1 cellular context compared by ENCODE assay signal in genomic region chr3:32391643-32392529, GRCh38.
TF ChIP-seq lines count a peak whose summit lies in the region.

A gene with protein sequence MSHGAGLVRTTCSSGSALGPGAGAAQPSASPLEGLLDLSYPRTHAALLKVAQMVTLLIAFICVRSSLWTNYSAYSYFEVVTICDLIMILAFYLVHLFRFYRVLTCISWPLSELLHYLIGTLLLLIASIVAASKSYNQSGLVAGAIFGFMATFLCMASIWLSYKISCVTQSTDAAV (plus strand): TSS chr3:32391853. CDS start chr3:32391907, 54 bp downstream.

TF ChIP-seq in HEK293, 187 proteins besides CTCF, POLR2A, EP300 and RAD21 (continued from another document):
- no peak for TF ChIP-seq HIC1 (tag by site-specific recombination; IDR thresholded peaks at IDR 0.05)
- peak; percentile 64 for TF ChIP-seq SP2 (tag by site-specific recombination; IDR thresholded peaks at IDR 0.05)
- no peak for TF ChIP-seq ZNF549 (tag by site-specific recombination; IDR thresholded peaks at IDR 0.05)
- no peak for TF ChIP-seq REPIN1 (tag by site-specific recombination; IDR thresholded peaks at IDR 0.05; ENCODE audit: low read depth)
- no peak for TF ChIP-seq ZNF23 (tag by site-specific recombination; IDR thresholded peaks at IDR 0.05; ENCODE audit: borderline replicate concordance)
- TF ChIP-seq SCRT2 (tag by site-specific recombination; IDR thresholded peaks at IDR 0.05), result no peak
- TF ChIP-seq BCL11A (tag by site-specific recombination; IDR thresholded peaks at IDR 0.05; ENCODE audit: low read depth), result 0 out of 2 replicates have a peak, but pooled peaks have one; percentile 54
- TF ChIP-seq, protein P1, sequence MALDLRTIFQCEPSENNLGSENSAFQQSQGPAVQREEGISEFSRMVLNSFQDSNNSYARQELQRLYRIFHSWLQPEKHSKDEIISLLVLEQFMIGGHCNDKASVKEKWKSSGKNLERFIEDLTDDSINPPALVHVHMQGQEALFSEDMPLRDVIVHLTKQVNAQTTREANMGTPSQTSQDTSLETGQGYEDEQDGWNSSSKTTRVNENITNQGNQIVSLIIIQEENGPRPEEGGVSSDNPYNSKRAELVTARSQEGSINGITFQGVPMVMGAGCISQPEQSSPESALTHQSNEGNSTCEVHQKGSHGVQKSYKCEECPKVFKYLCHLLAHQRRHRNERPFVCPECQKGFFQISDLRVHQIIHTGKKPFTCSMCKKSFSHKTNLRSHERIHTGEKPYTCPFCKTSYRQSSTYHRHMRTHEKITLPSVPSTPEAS (tag by site-specific recombination; IDR thresholded peaks at IDR 0.05), result no peak
- no peak for TF ChIP-seq SETDB1 (IDR thresholded peaks at IDR 0.05; ENCODE audit: insufficient read length, low read length)
- TF ChIP-seq ZNF514 (tag by site-specific recombination; IDR thresholded peaks at IDR 0.05), result no peak
- no peak for TF ChIP-seq ZNF214 (tag by site-specific recombination; IDR thresholded peaks at IDR 0.05; ENCODE audit: borderline replicate concordance)
- peak; percentile 47 for TF ChIP-seq ZXDB (tag by site-specific recombination; IDR thresholded peaks at IDR 0.05)
- 0 out of 2 replicates have a peak, but pooled peaks have one; percentile 13 for TF ChIP-seq ZFP69B (tag by site-specific recombination; IDR thresholded peaks at IDR 0.05)
- no peak for TF ChIP-seq YY2 (tag by site-specific recombination; IDR thresholded peaks at IDR 0.05)
- no peak for TF ChIP-seq ZNF560 (tag by site-specific recombination; IDR thresholded peaks at IDR 0.05; ENCODE audit: borderline replicate concordance)
- no peak for TF ChIP-seq ZNF473 (tag by site-specific recombination; IDR thresholded peaks at IDR 0.05)
- no peak for TF ChIP-seq PRDM6 (tag by site-specific recombination; IDR thresholded peaks at IDR 0.05)
- TF ChIP-seq ZNF830 (tag by site-specific recombination; IDR thresholded peaks at IDR 0.05; ENCODE audit: low read depth), result no peak
